In genomic region chr19:36972594-36972993, GRCh38 we compare ENCODE assay signal across 9 cellular contexts. TPM values are rescaled to one million over a fixed set of nuclear protein-coding genes. Genes with fewer than 3 reads are reported as not detected.
DNase-seq lines count a peak whose midpoint lies in the region; TF ChIP-seq lines count a peak whose summit lies in the region.
"Had no signal": no experiment of that assay in that cellular context is flagged by ENCODE, and none has a peak within 500 bp of the region (broad histone marks: within the 10 kb centered on the region; RNA-seq: fewer than 3 reads in every experiment).

No MANE protein-coding gene starts in this region.

- TF ChIP-seq CTCF in HEK293 (tag by site-specific recombination; IDR thresholded peaks at IDR 0.05) = no peak
- TF ChIP-seq CTCF in left ventricle myocardium inferior (IDR thresholded peaks at IDR 0.05; ENCODE audit: borderline replicate concordance) = no peak
- TF ChIP-seq CTCF in spleen (IDR thresholded peaks at IDR 0.05 in 8 of 11, conservative IDR thresholded peaks at IDR 0.05 in 3 of 11) = no peak

- H3K9me3 ChIP-seq in HEK293 (ENCODE audit: control insufficient read depth, insufficient read depth, low read depth, low read length) (peaks cover 10% of the 10 kb centered on the region), left ventricle myocardium inferior (replicated peaks) (no peaks in the 10 kb centered on the region), spleen (peaks cover 0 to 40% (median 8%) of the 10 kb centered on the region in 8 donors)

- H3K4me1 ChIP-seq in HEK293 (ENCODE audit: control insufficient read depth, insufficient read depth, low read length) (no peaks in the 10 kb centered on the region), left ventricle myocardium inferior (peaks cover 21% of the 10 kb centered on the region), spleen (peaks cover 0 to 23% (median 15%) of the 10 kb centered on the region in 6 donors)

- H3K27me3 ChIP-seq in left ventricle myocardium inferior (ENCODE audit: low read depth) = no peaks in the 10 kb centered on the region
- H3K27me3 ChIP-seq in spleen (replicated peaks in 1 of 7) = no peaks in the 10 kb centered on the region

- TF ChIP-seq POLR2A in spleen (IDR thresholded peaks at IDR 0.05) = no peak

- peak; percentile 0 for DNase-seq in activated T-helper 9 cell treated with anti-CD3 and anti-CD28 coated beads, Interleukin-2, amount 50 U/mL, for 16 hours (ENCODE audit: low read depth)
- DNase-seq in left ventricle myocardium inferior (no peak), spleen (peak; percentile 76), hippocampal formation (lab: John Stamatoyannopoulos, UW) (no peak), NCI-H2081 treated with DMSO at 0.1 percent for 48 hours (lab: John Stamatoyannopoulos, UW) (no peak), NCI-H1436 (lab: John Stamatoyannopoulos, UW) (no peak)
- no peak for DNase-seq in effector CD4-positive, alpha-beta T cell
- DNase-seq: NCI-H446 treated with DMSO at 0.1 percent for 48 hours had no signal

- H3K27ac ChIP-seq in HEK293 (ENCODE audit: extremely low read depth, low read depth, low read length) = no peak overlapping the region
- H3K27ac ChIP-seq in left ventricle myocardium inferior (replicated peaks) = peak overlapping the region; percentile 92
- H3K27ac ChIP-seq in spleen = peak overlapping the region; percentile 77 to 88 (median 85)

- 27 to 50% (median 32%) methylated on average over 13 to 26 of the region's 26 CpGs for WGBS in spleen, 5 donors

- peaks cover 5 to 6% of the 10 kb centered on the region in 2 experiments for H3K36me3 ChIP-seq in HEK293 (ENCODE audit: control insufficient read depth in 2 of 2, insufficient read depth in 1 of 2, low read length in 2 of 2)
- H3K36me3 ChIP-seq in left ventricle myocardium inferior = peaks cover 2% of the 10 kb centered on the region
- H3K36me3 ChIP-seq in spleen = peaks cover 0 to 11% (median under 1%) of the 10 kb centered on the region in 6 donors

- POLR2A ChIA-PET in HEK293 (lab: Yijun Ruan, JAX) = no interaction called here

- CTCF ChIA-PET in HEK293 (lab: Yijun Ruan, JAX) = interaction anchor here (0.6 to 1.2 kb wide), 8 partner anchors 8 to 267 kb away, joined by 3 to 6 read pairs (median 3); no protein-coding TSS in a partner anchor

- intact Hi-C loops in left ventricle myocardium inferior (cut with micrococcal nuclease) = no loop called here
- intact Hi-C loops in spleen (cut with DNase I; ENCODE audit: low total_unique reads) = no loop called here

- H3K4me3 ChIP-seq in HEK293 (ENCODE audit: low read depth, low read length) (peak overlapping the region; percentile 43; the same call in 1 of the 2 replicates), left ventricle myocardium inferior (peak overlapping the region; percentile 85), spleen (peak overlapping the region; percentile 56 to 81 (median 68))

TF ChIP-seq in HEK293, 187 proteins besides CTCF, POLR2A, EP300 and RAD21:
- TF ChIP-seq ZNF274 (IDR thresholded peaks at IDR 0.05; ENCODE audit: low read length) = no peak
- TF ChIP-seq ZNF274 (tag by site-specific recombination; IDR thresholded peaks at IDR 0.05; ENCODE audit: borderline replicate concordance) = no peak
- no peak for TF ChIP-seq ZNF571 (tag by site-specific recombination; IDR thresholded peaks at IDR 0.05)
- TF ChIP-seq ZNF174 (tag by site-specific recombination; IDR thresholded peaks at IDR 0.05) = no peak
- TF ChIP-seq ZNF26 (tag by site-specific recombination; IDR thresholded peaks at IDR 0.05) = no peak
- TF ChIP-seq ZBTB21 (tag by site-specific recombination; IDR thresholded peaks at IDR 0.05) = no peak

RNA-seq across cellular contexts. Expression of gene ZNF568, which starts 56.5 kb away (rescaled TPM):
- total RNA-seq in left ventricle myocardium inferior = 7.1 TPM
- total RNA-seq in spleen = 10 to 100 TPM in 6 of 7 donors, 1 to 10 TPM in 1; 9.5 to 16.8 (median 12.4) TPM
- polyA plus RNA-seq in spleen = 1 to 10 TPM; 2.7 to 5.5 (median 3.0) TPM

RNA-seq across cellular contexts. Expression of gene ZNF829, which starts 56.5 kb away (rescaled TPM):
- total RNA-seq in left ventricle myocardium inferior (2.3 TPM), spleen (1 to 10 TPM; 2.7 to 4.7 (median 4.5) TPM)
- polyA plus RNA-seq in spleen = 1 to 10 TPM in 2 of 3 donors, under 1 TPM in 1; 0.85 to 1.3 (median 1.1) TPM

Comparison
In these comparisons a context has a peak if more than half of its experiments do, and no peak if none do; other contexts are left out.
1. DNase-seq: peak in activated T-helper 9 cell treated with anti-CD3 and anti-CD28 coated beads, Interleukin-2, amount 50 U/mL, for 16 hours (single experiment) and spleen (single experiment); none in left ventricle myocardium inferior (single experiment), effector CD4-positive, alpha-beta T cell (single experiment), hippocampal formation (0 of 2), NCI-H2081 treated with DMSO at 0.1 percent for 48 hours (single experiment) and NCI-H1436 (single experiment).
2. Peak in every context shown above with its lines, with median percentiles within 50 percentile points of each other: H3K4me3 ChIP-seq.